Comparison of ENCODE assay signal across 32 cellular contexts in the genomic region with DNA sequence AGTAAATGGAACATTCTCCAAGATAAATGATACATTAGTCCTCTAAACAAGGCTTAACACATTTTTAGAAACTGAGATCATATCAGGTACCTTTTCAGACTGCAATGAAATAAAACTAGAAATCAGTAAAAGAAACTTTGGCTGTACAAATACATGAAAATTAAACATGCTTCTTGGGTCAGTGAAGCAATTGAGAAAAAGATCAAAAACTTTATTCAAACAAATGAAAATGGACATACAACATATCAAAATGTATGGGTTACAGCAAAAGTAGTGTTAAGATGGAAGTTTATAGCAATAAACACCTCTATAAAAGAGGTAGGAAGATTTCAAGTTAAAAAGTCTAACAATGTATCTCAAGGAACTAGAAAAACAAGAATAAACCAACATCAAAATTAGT.
"Had no signal": no experiment of that assay in that cellular context is flagged by ENCODE, and none has a peak within 500 bp of the region (broad histone marks: within the 10 kb centered on the region; RNA-seq: fewer than 3 reads in every experiment).

No MANE protein-coding gene starts in this region.

- ATAC-seq: activated CD4-positive, alpha-beta T cell treated with anti-CD3 and anti-CD28 coated beads for 36 hours; activated CD4-positive, CD25-positive, alpha-beta regulatory T cell treated with anti-CD3 and anti-CD28 coated beads, Interleukin-2, amount 50 U/mL, for 24 hours; activated CD8-positive, alpha-beta memory T cell treated with anti-CD3 and anti-CD28 coated beads, Interleukin-2, amount 10 ng/mL, durations not matched to agents 7 days and 5 days; activated CD8-positive, alpha-beta T cell treated with anti-CD3 and anti-CD28 coated beads, Interleukin-2, amount 10 ng/mL, durations not matched to agents 7 days and 5 days; activated naive CD8-positive, alpha-beta T cell treated with anti-CD3 and anti-CD28 coated beads, Interleukin-2, amount 50 U/mL, for 24 hours; body of pancreas; WTC11 had no signal

- H3K4me3 ChIP-seq: ascending aorta, body of pancreas, breast epithelium had no signal

- H3K27ac ChIP-seq: ascending aorta, body of pancreas, brain microvascular endothelial cell, breast epithelium, WERI-Rb-1 had no signal

- H3K36me3 ChIP-seq: ascending aorta, brain microvascular endothelial cell, breast epithelium, WERI-Rb-1 had no signal

- DNase-seq: activated CD4-positive, alpha-beta memory T cell treated with anti-CD3 and anti-CD28 coated beads, Interleukin-2, amount 10 ng/mL, durations not matched to agents 7 days and 5 days; activated CD4-positive, alpha-beta T cell treated with anti-CD3 and anti-CD28 coated beads for 1 hour; activated CD4-positive, alpha-beta T cell treated with anti-CD3 and anti-CD28 coated beads for 36 hours; activated CD4-positive, alpha-beta T cell treated with anti-CD3 and anti-CD28 coated beads for 48 hours; activated CD4-positive, alpha-beta T cell treated with anti-CD3 and anti-CD28 coated beads, Interleukin-2, amount 10 ng/mL, durations not matched to agents 7 days and 5 days; activated CD4-positive, alpha-beta T cell treated with anti-CD3 and anti-CD28 coated beads, Interleukin-2, amount 50 U/mL, for 48 hours; activated CD4-positive, CD25-positive, alpha-beta regulatory T cell; activated CD8-positive, alpha-beta memory T cell treated with anti-CD3 and anti-CD28 coated beads for 24 hours; activated CD8-positive, alpha-beta memory T cell treated with anti-CD3 and anti-CD28 coated beads, Interleukin-2, amount 10 ng/mL, durations not matched to agents 7 days and 5 days; activated CD8-positive, alpha-beta memory T cell treated with anti-CD3 and anti-CD28 coated beads, Interleukin-2, amount 50 U/mL, for 48 hours; activated CD8-positive, alpha-beta T cell treated with anti-CD3 and anti-CD28 coated beads, Interleukin-2, amount 10 ng/mL, durations not matched to agents 7 days and 5 days; activated effector memory CD4-positive, alpha-beta T cell treated with Interleukin-2 at 50 U/mL for 16 hours; activated gamma-delta T cell; activated naive CD4-positive, alpha-beta T cell treated with anti-CD3 and anti-CD28 coated beads, Interleukin-2, amount 10 ng/mL, durations not matched to agents 7 days and 5 days; activated naive CD4-positive, alpha-beta T cell treated with Interleukin-2 at 50 U/mL for 16 hours; activated naive CD8-positive, alpha-beta T cell treated with anti-CD3 and anti-CD28 coated beads, Interleukin-2, amount 10 ng/mL, durations not matched to agents 7 days and 5 days; activated naive CD8-positive, alpha-beta T cell treated with anti-CD3 and anti-CD28 coated beads, Interleukin-2, amount 50 U/mL, for 24 hours; activated T-cell treated with anti-CD3 and anti-CD28 coated beads, Interleukin-2, amount 50 U/mL, for 24 hours; activated T-cell treated with anti-CD3 and anti-CD28 coated beads, Interleukin-2, amount 50 U/mL, for 48 hours; amygdala; anterior cingulate cortex; body of pancreas; brain microvascular endothelial cell; central memory CD4-positive, alpha-beta T cell; T-helper 1 cell; T-helper 2 cell; T-helper 9 cell; WERI-Rb-1 had no signal

- H3K4me1 ChIP-seq: ascending aorta, body of pancreas, breast epithelium had no signal

- H3K9me3 ChIP-seq: ascending aorta, body of pancreas, breast epithelium had no signal

- H3K27me3 ChIP-seq: ascending aorta, body of pancreas, brain microvascular endothelial cell, breast epithelium had no signal
